ENCODE assay signal across 9 cellular contexts in genomic region chr21:32370971-32371766, GRCh38. TPM values are rescaled to one million over a fixed set of nuclear protein-coding genes. Genes with fewer than 3 reads are reported as not detected.
DNase-seq lines count a peak whose midpoint lies in the region; ATAC-seq, FAIRE-seq and TF ChIP-seq lines count a peak whose summit lies in the region.
"Had no signal": no experiment of that assay in that cellular context is flagged by ENCODE, and none has a peak within 500 bp of the region (broad histone marks: within the 10 kb centered on the region; RNA-seq: fewer than 3 reads in every experiment).

No MANE protein-coding gene starts in this region.

- H3K36me3 Mint-ChIP-seq in activated naive CD4-positive, alpha-beta T cell treated with anti-CD3 and anti-CD28 coated beads for 36 hours (ENCODE audit: low read depth) = peaks cover 37% of the 10 kb centered on the region

- H3K9me3 Mint-ChIP-seq in activated naive CD4-positive, alpha-beta T cell treated with anti-CD3 and anti-CD28 coated beads for 36 hours = no peaks in the 10 kb centered on the region

- no peak overlapping the region for H3K4me3 ChIP-seq in cardiac fibroblast (replicated peaks in 1 of 2; ENCODE audit: low read depth in 2 of 2, low read length in 2 of 2)
- H3K4me3 ChIP-seq in mesenchymal stem cell (ENCODE audit: insufficient read depth in 1 of 2, low read depth in 1 of 2, low read length in 2 of 2) = no peak overlapping the region
- H3K4me3 ChIP-seq in tibial nerve = no peak overlapping the region

- no peak overlapping the region for H3K23ac ChIP-seq in mesenchymal stem cell (ENCODE audit: low read length in 2 of 2)

- no peak overlapping the region for H3K14ac ChIP-seq in mesenchymal stem cell (ENCODE audit: low read length in 2 of 2)

- H3K36me3 ChIP-seq in mesenchymal stem cell (ENCODE audit: control insufficient read depth in 1 of 2, insufficient read depth in 2 of 2, low read depth in 1 of 2, low read length in 2 of 2) (peaks cover 21 to 89% of the 10 kb centered on the region in 2 experiments), tibial nerve (peaks cover 0 to 61% (median 4%) of the 10 kb centered on the region in 3 donors)

- H3K27me3 Mint-ChIP-seq in activated naive CD4-positive, alpha-beta T cell treated with anti-CD3 and anti-CD28 coated beads for 36 hours (ENCODE audit: low read depth) = no peaks in the 10 kb centered on the region

- H2BK15ac ChIP-seq in mesenchymal stem cell (ENCODE audit: low read depth, poor library complexity, severe bottlenecking) = no peak overlapping the region

- no peak overlapping the region for H3K18ac ChIP-seq in mesenchymal stem cell (ENCODE audit: low read depth in 1 of 2, low read length in 2 of 2)

- CTCF ChIA-PET in activated naive CD4-positive, alpha-beta T cell treated with anti-CD3 and anti-CD28 coated beads for 36 hours (lab: Charles Lee) = interaction anchor here (1.5 kb wide), 1 partner anchor 11 kb away, joined by 3 read pairs; no protein-coding TSS in a partner anchor

- H2BK5ac ChIP-seq in mesenchymal stem cell (ENCODE audit: low read depth, low read length, poor library complexity, severe bottlenecking) = no peak overlapping the region

- FAIRE-seq in HTR-8/SVneo (lab: Jason Lieb, UNC) = no peak
- FAIRE-seq: frontal cortex had no signal

- H3K4me2 ChIP-seq in mesenchymal stem cell (ENCODE audit: low read length, poor library complexity, severe bottlenecking) = no peak overlapping the region

- H3K9ac ChIP-seq in mesenchymal stem cell (ENCODE audit: low read length) = peak overlapping the region; percentile 81

- H2BK120ac ChIP-seq in mesenchymal stem cell (ENCODE audit: low read depth, low read length) = no peak overlapping the region

- TF ChIP-seq POLR2A in tibial nerve (IDR thresholded peaks at IDR 0.05) = no peak

- no peak for DNase-seq in activated naive CD4-positive, alpha-beta T cell treated with anti-CD3 and anti-CD28 coated beads for 36 hours
- no peak for DNase-seq in activated naive CD4-positive, alpha-beta T cell treated with Interleukin-2 at 50 U/mL for 16 hours
- DNase-seq in cardiac fibroblast (ENCODE audit: low read depth in 2 of 2) = peak; percentile 14 to 56
- DNase-seq in mesenchymal stem cell = no peak
- DNase-seq in tibial nerve (ENCODE audit: low spot score in 2 of 2) = no peak
- no peak for DNase-seq in NCI-H1105 (lab: John Stamatoyannopoulos, UW)
- DNase-seq in HTR-8/SVneo (ENCODE audit: insufficient read length, low spot score) = no peak

- H2BK12ac ChIP-seq in mesenchymal stem cell (ENCODE audit: low read length in 2 of 2) = no peak overlapping the region

- H3K79me1 ChIP-seq in mesenchymal stem cell (replicated peaks; ENCODE audit: low read length, poor library complexity, severe bottlenecking) = peaks cover 28% of the 10 kb centered on the region

- WGBS in mesenchymal stem cell = 92% methylated on average over 4 of the region's 6 CpGs
- 42 to 52% methylated on average over 6 of the region's 6 CpGs for WGBS in tibial nerve, 2 donors

- H3K4me1 ChIP-seq in mesenchymal stem cell (ENCODE audit: control insufficient read depth, insufficient read depth, low read depth, low read length) (peaks cover 10% of the 10 kb centered on the region), tibial nerve (peaks cover 0 to 42% (median 10%) of the 10 kb centered on the region in 4 donors)

- peaks cover 14% of the 10 kb centered on the region for H3K4me1 Mint-ChIP-seq in activated naive CD4-positive, alpha-beta T cell treated with anti-CD3 and anti-CD28 coated beads for 36 hours (ENCODE audit: low read depth)

- no peak overlapping the region for H4K91ac ChIP-seq in mesenchymal stem cell (ENCODE audit: low read length)

- no peak for TF ChIP-seq CTCF in cardiac fibroblast (IDR thresholded peaks at IDR 0.05; ENCODE audit: low read depth, low read length)
- no peak for TF ChIP-seq CTCF in tibial nerve (IDR thresholded peaks at IDR 0.05)

- no peak overlapping the region for H3K4me3 Mint-ChIP-seq in activated naive CD4-positive, alpha-beta T cell treated with anti-CD3 and anti-CD28 coated beads for 36 hours

- H3K4ac ChIP-seq in mesenchymal stem cell (ENCODE audit: low read depth in 1 of 2, low read length in 2 of 2) = no peak overlapping the region

- H4K8ac ChIP-seq in mesenchymal stem cell (ENCODE audit: low read length) = no peak overlapping the region

- H2AFZ ChIP-seq in mesenchymal stem cell (ENCODE audit: low read depth, low read length) = no peak overlapping the region

- no peak for ATAC-seq in HG03097 (IDR thresholded peaks at IDR 0.05; ENCODE audit: low FRiP score, unreplicated experiment)

- peak overlapping the region; percentile 39 for H3K27ac Mint-ChIP-seq in activated naive CD4-positive, alpha-beta T cell treated with anti-CD3 and anti-CD28 coated beads for 36 hours

- H3K27ac ChIP-seq in mesenchymal stem cell (ENCODE audit: low read length, poor library complexity, severe bottlenecking) (no peak overlapping the region), tibial nerve (peak overlapping the region; percentile 19 to 83 (median 50))

- intact Hi-C loops in activated naive CD4-positive, alpha-beta T cell treated with anti-CD3 and anti-CD28 coated beads for 36 hours (cut with micrococcal nuclease) = no loop called here

- TF ChIP-seq EP300 in tibial nerve (IDR thresholded peaks at IDR 0.05) = no peak

- H3K9me3 ChIP-seq in mesenchymal stem cell (ENCODE audit: control insufficient read depth, low read length) (no peaks in the 10 kb centered on the region), tibial nerve (no peaks in the 10 kb centered on the region)

- H3K27me3 ChIP-seq in mesenchymal stem cell (ENCODE audit: control insufficient read depth in 1 of 2, insufficient read depth in 1 of 2, low read length in 2 of 2) (no peaks in the 10 kb centered on the region), tibial nerve (no peaks in the 10 kb centered on the region)

- H2AK5ac ChIP-seq in mesenchymal stem cell (ENCODE audit: low read length, severe bottlenecking) = no peak overlapping the region

RNA-seq across cellular contexts. Expression of gene URB1, which starts 21.6 kb away (rescaled TPM):
- total RNA-seq in activated naive CD4-positive, alpha-beta T cell treated with anti-CD3 and anti-CD28 coated beads for 36 hours = 10 to 100 TPM; 20.8 to 21.4 TPM
- polyA plus RNA-seq in mesenchymal stem cell (2013, experiment 1 of 2) = 2.4 TPM
- 2.2 TPM for polyA plus RNA-seq in mesenchymal stem cell (2013, experiment 2 of 2)
- 10 to 100 TPM; 18.6 to 29.4 (median 22.2) TPM for total RNA-seq in tibial nerve

RNA-seq across cellular contexts. Expression of gene EVA1C, which starts 41.3 kb away (rescaled TPM):
- 1 to 10 TPM; 5.3 to 5.9 TPM for total RNA-seq in activated naive CD4-positive, alpha-beta T cell treated with anti-CD3 and anti-CD28 coated beads for 36 hours
- polyA plus RNA-seq in mesenchymal stem cell (2013, experiment 1 of 2) = not detected
- not detected for polyA plus RNA-seq in mesenchymal stem cell (2013, experiment 2 of 2)
- total RNA-seq in tibial nerve = 10 to 100 TPM; 72.6 to 85.9 (median 75.6) TPM

Comparison
In these comparisons a context has a peak if more than half of its experiments do, and no peak if none do; other contexts are left out.
1. DNase-seq: peak in cardiac fibroblast (2 of 2); none in activated naive CD4-positive, alpha-beta T cell treated with anti-CD3 and anti-CD28 coated beads for 36 hours (single experiment), activated naive CD4-positive, alpha-beta T cell treated with Interleukin-2 at 50 U/mL for 16 hours (single experiment), mesenchymal stem cell (single experiment), tibial nerve (0 of 2), NCI-H1105 (single experiment) and HTR-8/SVneo (single experiment).
2. RNA of gene EVA1C, which starts 41.3 kb away (total RNA-seq): 72.6 to 85.9 TPM in tibial nerve; 5.3 to 5.9 TPM in activated naive CD4-positive, alpha-beta T cell treated with anti-CD3 and anti-CD28 coated beads for 36 hours; every median in the first group is over 10 times any median in the second.